In genomic region chr4:183840311-183840710, GRCh38 we compare ENCODE assay signal across 8 cellular contexts.
DNase-seq lines count a peak whose midpoint lies in the region; ATAC-seq, FAIRE-seq and TF ChIP-seq lines count a peak whose summit lies in the region.

No MANE protein-coding gene starts in this region.

- H3K27ac ChIP-seq in HepG2 (ENCODE audit: extremely low read length, insufficient read depth, low read length) = no peak overlapping the region

- no peak overlapping the region for H3K27ac Mint-ChIP-seq in activated CD4-positive, alpha-beta T cell treated with anti-CD3 and anti-CD28 coated beads for 36 hours

- DNase-seq in GM04503 (ENCODE audit: low read depth) (peak; percentile 12), NCI-H2171 (lab: John Stamatoyannopoulos, UW) (peak; percentile 78), choroid plexus epithelial cell (ENCODE audit: low read depth) (peak; percentile 88), HepG2 (ENCODE audit: low spot score) (peak; percentile 60)
- peak; percentile 83 for DNase-seq in activated CD4-positive, alpha-beta T cell treated with anti-CD3 and anti-CD28 coated beads for 36 hours
- peak; percentile 41 to 55 (median 52) for DNase-seq in stimulated activated CD4-positive, alpha-beta T cell treated with anti-CD3 and anti-CD28 coated beads, TNF-alpha, amount 100 ng/mL, for 24 hours (ENCODE audit: low read depth in 3 of 3)

- CTCF ChIA-PET in activated CD4-positive, alpha-beta T cell treated with anti-CD3 and anti-CD28 coated beads for 36 hours (lab: Charles Lee) = interaction anchor here (1.1 to 3.8 kb wide), 4 partner anchors 48 to 329 kb away, joined by 3 to 22 read pairs (median 3); no protein-coding TSS in a partner anchor
- CTCF ChIA-PET in HepG2 (lab: Yijun Ruan, JAX; ENCODE audit: low intra/inter-chr PET ratio, low total read pairs) = interaction anchor here (0.9 to 4.6 kb wide), 3 partner anchors 323 to 328 kb away, joined by 3 to 60 read pairs (median 54); no protein-coding TSS in a partner anchor

- TF ChIP-seq CTCF in choroid plexus epithelial cell (conservative IDR thresholded peaks at IDR 0.05; ENCODE audit: low read depth, low read length) (peak; percentile 95), HepG2 (CRISPR knock-in tag; IDR thresholded peaks at IDR 0.05) (peak; percentile 91)

- H2AFZ ChIP-seq in HepG2 (ENCODE audit: low read length) = no peak overlapping the region

- BruUV-seq in HepG2 (replicated peaks; lab: Mats Ljungman, UMichigan) = no TSS peak

- no peak overlapping the region for H3K4me3 ChIP-seq in choroid plexus epithelial cell (ENCODE audit: low read depth, low read length)
- H3K4me3 ChIP-seq in HepG2 (replicated peaks in 1 of 3; ENCODE audit: insufficient read depth in 1 of 3, low read depth in 2 of 3, low read length in 3 of 3) = no peak overlapping the region

- no peaks in the 10 kb centered on the region for H3K9me3 ChIP-seq in HepG2 (ENCODE audit: low read length)

- H3K79me2 ChIP-seq in HepG2 (ENCODE audit: insufficient read depth, low read length) = no peaks in the 10 kb centered on the region

- no peak for TF ChIP-seq POLR2A in HepG2 (IDR thresholded peaks at IDR 0.05; ENCODE audit: insufficient read depth in 1 of 2, low read depth in 2 of 2, low read length in 2 of 2)

- intact Hi-C loops in activated CD4-positive, alpha-beta T cell treated with anti-CD3 and anti-CD28 coated beads for 36 hours (cut with DNase I, micrococcal nuclease) = loop anchor here (1.0 to 2.0 kb wide), 5 partner anchors 260 to 411 kb away; no protein-coding TSS in a partner anchor
- intact Hi-C loops in HepG2 (cut with micrococcal nuclease; ENCODE audit: unreplicated experiment) = loop anchor here (1.0 to 2.0 kb wide), 3 partner anchors 324 to 410 kb away; no protein-coding TSS in a partner anchor

- no peak overlapping the region for H3K9ac ChIP-seq in HepG2 (ENCODE audit: insufficient read depth, low read depth, low read length)

- no peaks in the 10 kb centered on the region for H3K27me3 ChIP-seq in HepG2 (ENCODE audit: control insufficient read depth in 1 of 2, insufficient read depth in 2 of 2, low read length in 2 of 2)

- FAIRE-seq in HepG2 (lab: Jason Lieb, UNC) = peak; percentile 63

- peak; percentile 72 for ATAC-seq in HG02610 (IDR thresholded peaks at IDR 0.05; ENCODE audit: unreplicated experiment)
- ATAC-seq in activated CD4-positive, alpha-beta T cell treated with anti-CD3 and anti-CD28 coated beads for 36 hours = peak; percentile 47
- ATAC-seq in HepG2 = peak; percentile 85
- ATAC-seq in HG03469 (IDR thresholded peaks at IDR 0.05; ENCODE audit: unreplicated experiment) = no peak

- 20% methylated on average over 5 of the region's 5 CpGs for WGBS in HepG2 (ENCODE audit: low lambda C conversion rate)

- H3K4me1 Mint-ChIP-seq in activated CD4-positive, alpha-beta T cell treated with anti-CD3 and anti-CD28 coated beads for 36 hours = no peaks in the 10 kb centered on the region

- POLR2A ChIA-PET in activated CD4-positive, alpha-beta T cell treated with anti-CD3 and anti-CD28 coated beads for 36 hours (lab: Charles Lee) = no interaction called here
- POLR2A ChIA-PET in HepG2 (lab: Yijun Ruan, JAX) = no interaction called here

- no peaks in the 10 kb centered on the region for H3K36me3 Mint-ChIP-seq in activated CD4-positive, alpha-beta T cell treated with anti-CD3 and anti-CD28 coated beads for 36 hours (ENCODE audit: low read depth)

- H3K27me3 Mint-ChIP-seq in activated CD4-positive, alpha-beta T cell treated with anti-CD3 and anti-CD28 coated beads for 36 hours = peaks cover 18% of the 10 kb centered on the region

- no peaks in the 10 kb centered on the region for H3K4me1 ChIP-seq in HepG2 (ENCODE audit: insufficient read depth, low read length)

- no peaks in the 10 kb centered on the region for H3K36me3 ChIP-seq in HepG2 (replicated peaks in 1 of 2; ENCODE audit: control insufficient read depth in 1 of 2, insufficient read depth in 2 of 2, low read length in 2 of 2)

- in situ Hi-C loops in HepG2 (cut with HindIII; ENCODE audit: extremely low pct_ligation_motif_present, low pct_unique_long_range_greater_than_20kb) = loop anchor here (5.0 kb wide), 1 partner anchor 327 kb away; no protein-coding TSS in a partner anchor

- peak; percentile 82 for TF ChIP-seq RAD21 in HepG2 (CRISPR knock-in tag; IDR thresholded peaks at IDR 0.05)

- no peak overlapping the region for H3K4me2 ChIP-seq in HepG2 (ENCODE audit: low read depth, low read length)

- no peak overlapping the region for H3K4me3 Mint-ChIP-seq in activated CD4-positive, alpha-beta T cell treated with anti-CD3 and anti-CD28 coated beads for 36 hours

- H3K9me3 Mint-ChIP-seq in activated CD4-positive, alpha-beta T cell treated with anti-CD3 and anti-CD28 coated beads for 36 hours (ENCODE audit: low read depth) = no peaks in the 10 kb centered on the region

- no peak for TF ChIP-seq EP300 in HepG2 (IDR thresholded peaks at IDR 0.05; ENCODE audit: low read depth in 2 of 2, low read length in 2 of 2)
- no peak for TF ChIP-seq EP300 in HepG2 (CRISPR knock-in tag; IDR thresholded peaks at IDR 0.05; ENCODE audit: borderline replicate concordance)

- no peaks in the 10 kb centered on the region; the same call in 1 of the 2 replicates for H4K20me1 ChIP-seq in HepG2 (ENCODE audit: insufficient read depth, low read length)

TF ChIP-seq in HepG2, 621 proteins besides CTCF, POLR2A, EP300 and RAD21 (continues in another document):
- no peak for TF ChIP-seq ZNF10 (CRISPR knock-in tag; IDR thresholded peaks at IDR 0.05; ENCODE audit: borderline replicate concordance, low read depth)
- no peak for TF ChIP-seq MAFG (CRISPR knock-in tag; IDR thresholded peaks at IDR 0.05)
- no peak for TF ChIP-seq PBX3 (CRISPR knock-in tag; IDR thresholded peaks at IDR 0.05; ENCODE audit: borderline replicate concordance)
- TF ChIP-seq HMGA1 (CRISPR knock-in tag; conservative IDR thresholded peaks at IDR 0.05) = no peak
- TF ChIP-seq, protein P1, sequence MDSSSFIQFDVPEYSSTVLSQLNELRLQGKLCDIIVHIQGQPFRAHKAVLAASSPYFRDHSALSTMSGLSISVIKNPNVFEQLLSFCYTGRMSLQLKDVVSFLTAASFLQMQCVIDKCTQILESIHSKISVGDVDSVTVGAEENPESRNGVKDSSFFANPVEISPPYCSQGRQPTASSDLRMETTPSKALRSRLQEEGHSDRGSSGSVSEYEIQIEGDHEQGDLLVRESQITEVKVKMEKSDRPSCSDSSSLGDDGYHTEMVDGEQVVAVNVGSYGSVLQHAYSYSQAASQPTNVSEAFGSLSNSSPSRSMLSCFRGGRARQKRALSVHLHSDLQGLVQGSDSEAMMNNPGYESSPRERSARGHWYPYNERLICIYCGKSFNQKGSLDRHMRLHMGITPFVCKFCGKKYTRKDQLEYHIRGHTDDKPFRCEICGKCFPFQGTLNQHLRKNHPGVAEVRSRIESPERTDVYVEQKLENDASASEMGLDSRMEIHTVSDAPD (CRISPR knock-in tag; IDR thresholded peaks at IDR 0.05) = no peak
- no peak for TF ChIP-seq RARG (CRISPR knock-in tag; IDR thresholded peaks at IDR 0.05; ENCODE audit: low read depth)
- TF ChIP-seq, protein P2, sequence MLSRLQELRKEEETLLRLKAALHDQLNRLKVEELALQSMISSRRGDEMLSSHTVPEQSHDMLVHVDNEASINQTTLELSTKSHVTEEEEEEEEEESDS (CRISPR knock-in tag; IDR thresholded peaks at IDR 0.05; ENCODE audit: borderline replicate concordance) = no peak
- TF ChIP-seq TP53 (CRISPR knock-in tag; conservative IDR thresholded peaks at IDR 0.05) = no peak
- no peak for TF ChIP-seq ZNF567 (CRISPR knock-in tag; IDR thresholded peaks at IDR 0.05; ENCODE audit: borderline replicate concordance)
- 0 out of 2 replicates have a peak, but pooled peaks have one; percentile 28 for TF ChIP-seq KDM2A (CRISPR knock-in tag; IDR thresholded peaks at IDR 0.05; ENCODE audit: borderline replicate concordance, low read depth)
- TF ChIP-seq ZBTB3 (CRISPR knock-in tag; IDR thresholded peaks at IDR 0.05; ENCODE audit: borderline replicate concordance, low read depth) = no peak
- TF ChIP-seq ARID2 (CRISPR knock-in tag; IDR thresholded peaks at IDR 0.05; ENCODE audit: borderline replicate concordance) = no peak
- TF ChIP-seq ELF1 (CRISPR knock-in tag; IDR thresholded peaks at IDR 0.05) = no peak
- TF ChIP-seq STAG1 (CRISPR knock-in tag; IDR thresholded peaks at IDR 0.05) = peak; percentile 98
- no peak for TF ChIP-seq KLF12 (CRISPR knock-in tag; IDR thresholded peaks at IDR 0.05; ENCODE audit: borderline replicate concordance)
- no peak for TF ChIP-seq USF2 (IDR thresholded peaks at IDR 0.05; ENCODE audit: low read depth, low read length)
- no peak for TF ChIP-seq USF2 (CRISPR knock-in tag; IDR thresholded peaks at IDR 0.05; ENCODE audit: borderline replicate concordance)

Comparison
In these comparisons a context has a peak if more than half of its experiments do, and no peak if none do; other contexts are left out.
1. DNase-seq: peak in every context shown above with its lines; median percentile 88 in choroid plexus epithelial cell; 83 in activated CD4-positive, alpha-beta T cell treated with anti-CD3 and anti-CD28 coated beads for 36 hours; 78 in NCI-H2171; 60 in HepG2; 52 in stimulated activated CD4-positive, alpha-beta T cell treated with anti-CD3 and anti-CD28 coated beads, TNF-alpha, amount 100 ng/mL, for 24 hours; 12 in GM04503.